10 cellular contexts compared by ENCODE assay signal in the genomic region with DNA sequence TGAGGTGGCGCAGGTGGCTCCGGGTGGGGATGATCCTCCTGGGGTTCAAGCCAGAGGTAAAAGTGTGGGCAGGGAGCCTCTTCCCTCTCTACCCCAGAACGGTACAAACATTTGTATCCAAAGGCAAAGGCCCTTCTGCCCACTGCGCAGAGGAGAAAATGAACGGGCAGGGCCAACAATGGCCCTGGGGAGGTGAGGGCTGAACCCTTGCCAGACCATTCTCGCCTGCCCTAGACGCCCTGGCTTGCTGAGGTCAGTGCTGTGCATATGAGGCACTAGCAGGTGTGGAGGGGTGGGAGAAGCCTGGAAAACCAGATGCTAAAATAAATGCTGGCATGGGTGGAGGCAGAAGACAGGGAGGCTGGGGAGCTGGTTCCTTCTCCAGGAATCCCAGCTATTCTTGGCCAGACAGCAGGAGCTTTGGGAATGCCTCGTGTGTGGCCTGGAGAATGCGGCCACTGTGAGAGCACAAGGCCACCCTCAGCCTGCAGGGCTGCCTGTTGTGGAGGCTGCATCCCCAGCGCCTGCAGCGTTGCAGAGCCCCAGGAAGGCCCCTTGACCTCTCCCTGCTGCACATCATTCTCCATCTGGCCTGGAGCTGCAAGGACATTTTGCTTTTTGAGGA. TPM values are rescaled to one million over a fixed set of nuclear protein-coding genes. Genes with fewer than 3 reads are reported as not detected.
DNase-seq lines count a peak whose midpoint lies in the region; ATAC-seq and TF ChIP-seq lines count a peak whose summit lies in the region.
"Had no signal": no experiment of that assay in that cellular context is flagged by ENCODE, and none has a peak within 500 bp of the region (broad histone marks: within the 10 kb centered on the region; RNA-seq: fewer than 3 reads in every experiment).

No MANE protein-coding gene starts in this region.

- TF ChIP-seq CTCF in Caco-2 (IDR thresholded peaks at IDR 0.05; ENCODE audit: insufficient read depth in 1 of 2, low read depth in 1 of 2, low read length in 1 of 2, severe bottlenecking in 1 of 2, unreplicated experiment in 1 of 2): no peak

- H3K36me3 ChIP-seq in Caco-2 (ENCODE audit: control insufficient read depth, insufficient read depth, low read length) (no peaks in the 10 kb centered on the region), KOPT-K1 (ENCODE audit: insufficient read depth, low read length) (no peaks in the 10 kb centered on the region)

- no peaks in the 10 kb centered on the region for H3K27me3 Mint-ChIP-seq in Caco-2 (ENCODE audit: insufficient read depth, unreplicated experiment)
- H3K27me3 Mint-ChIP-seq in natural killer cell treated with Interleukin-12 subunit alpha and Interleukin-12 subunit beta and Interleukin-15 and Interleukin-18, amount 100 ng/mL, for 72 hours: no peaks in the 10 kb centered on the region

- H3K27ac Mint-ChIP-seq in Caco-2 (ENCODE audit: unreplicated experiment): no peak overlapping the region
- no peak overlapping the region for H3K27ac Mint-ChIP-seq in natural killer cell treated with Interleukin-12 subunit alpha and Interleukin-12 subunit beta and Interleukin-15 and Interleukin-18, amount 100 ng/mL, for 72 hours

- DNase-seq in Caco-2 (no peak), caudate nucleus (lab: John Stamatoyannopoulos, UW) (no peak), iPS-NIHi7 (ENCODE audit: extremely low spot score) (no peak), NCI-H1105 (lab: John Stamatoyannopoulos, UW) (no peak), HEK293T (ENCODE audit: extremely low spot score) (no peak)
- no peak for DNase-seq in natural killer cell treated with Interleukin-12 subunit alpha and Interleukin-12 subunit beta and Interleukin-15 and Interleukin-18, amount 100 ng/mL, for 72 hours (ENCODE audit: low spot score)
- DNase-seq: NCI-H510A treated with DMSO at 0.1 percent for 48 hours had no signal

- no peaks in the 10 kb centered on the region for H3K36me3 Mint-ChIP-seq in Caco-2 (ENCODE audit: insufficient read depth, unreplicated experiment)
- no peaks in the 10 kb centered on the region for H3K36me3 Mint-ChIP-seq in natural killer cell treated with Interleukin-12 subunit alpha and Interleukin-12 subunit beta and Interleukin-15 and Interleukin-18, amount 100 ng/mL, for 72 hours

- peak overlapping the region; percentile 48 for H3K27ac ChIP-seq in KOPT-K1 (ENCODE audit: low read depth, low read length, poor library complexity, severe bottlenecking)
- peak overlapping the region; percentile 52 for H3K27ac ChIP-seq in caudate nucleus (ENCODE audit: low read depth, low read length)

- no peaks in the 10 kb centered on the region for H3K27me3 ChIP-seq in Caco-2 (replicated peaks; ENCODE audit: control insufficient read depth, insufficient read depth, low read length)

- ATAC-seq in natural killer cell treated with Interleukin-12 subunit alpha and Interleukin-12 subunit beta and Interleukin-15 and Interleukin-18, amount 100 ng/mL, for 72 hours: no peak
- ATAC-seq in GM19452 (IDR thresholded peaks at IDR 0.05; ENCODE audit: unreplicated experiment): no peak

- POLR2A ChIA-PET in Caco-2 (lab: Charles Lee): interaction anchor here (2.0 kb wide), 1 partner anchor 44 kb away, joined by 44 read pairs; the partner anchor contains the start of gene TAF15
- POLR2A ChIA-PET in HEK293T (lab: Yijun Ruan, JAX): interaction anchor here (1.0 to 6.2 kb wide), 5 partner anchors 14 to 45 kb away, joined by 3 to 104 read pairs (median 11); partner anchors contain the start of gene TAF15

- H3K4me3 ChIP-seq in Caco-2 (ENCODE audit: low read depth, low read length): peak overlapping the region; percentile 65

- H3K4me1 ChIP-seq in Caco-2: peaks cover 15% of the 10 kb centered on the region

- H3K9me3 ChIP-seq in Caco-2 (no peaks in the 10 kb centered on the region), KOPT-K1 (ENCODE audit: insufficient read depth, low read length, poor library complexity, severe bottlenecking) (no peaks in the 10 kb centered on the region)

- no TSS peak for BruUV-seq in Caco-2 (replicated peaks; lab: Mats Ljungman, UMichigan)

- intact Hi-C loops in Caco-2 (cut with micrococcal nuclease; ENCODE audit: unreplicated experiment): no loop called here

- peaks cover 9% of the 10 kb centered on the region for H3K4me1 Mint-ChIP-seq in Caco-2 (ENCODE audit: low read depth, unreplicated experiment)
- H3K4me1 Mint-ChIP-seq in natural killer cell treated with Interleukin-12 subunit alpha and Interleukin-12 subunit beta and Interleukin-15 and Interleukin-18, amount 100 ng/mL, for 72 hours (ENCODE audit: low read depth in 2 of 2): peaks cover 6% of the 10 kb centered on the region in 2 donors

- CTCF ChIA-PET in Caco-2 (lab: Charles Lee) (interaction anchor here (0.6 to 2.4 kb wide), 10 partner anchors 8 to 209 kb away, joined by 3 to 83 read pairs (median 9); partner anchors contain the start of genes MMP28, RASL10B and TAF15), HEK293T (lab: Yijun Ruan, JAX) (interaction anchor here (0.8 to 2.4 kb wide), 7 partner anchors 9 to 51 kb away, joined by 3 to 54 read pairs (median 13); partner anchors contain the start of genes MMP28 and TAF15)

- H3K4me3 Mint-ChIP-seq in Caco-2 (ENCODE audit: unreplicated experiment): peak overlapping the region; percentile 76
- H3K4me3 Mint-ChIP-seq in natural killer cell treated with Interleukin-12 subunit alpha and Interleukin-12 subunit beta and Interleukin-15 and Interleukin-18, amount 100 ng/mL, for 72 hours: peak overlapping the region; percentile 85

- H3K9me3 Mint-ChIP-seq in Caco-2 (ENCODE audit: unreplicated experiment): peaks cover 6% of the 10 kb centered on the region
- no peaks in the 10 kb centered on the region for H3K9me3 Mint-ChIP-seq in natural killer cell treated with Interleukin-12 subunit alpha and Interleukin-12 subunit beta and Interleukin-15 and Interleukin-18, amount 100 ng/mL, for 72 hours

TF ChIP-seq in HEK293T, 16 proteins besides CTCF, POLR2A, EP300 and RAD21:
- no peak for TF ChIP-seq FOXA1 (IDR thresholded peaks at IDR 0.05)
- no peak for TF ChIP-seq SP1 (IDR thresholded peaks at IDR 0.05)
- TF ChIP-seq ARNT (IDR thresholded peaks at IDR 0.05): no peak
- TF ChIP-seq FOXK2 (IDR thresholded peaks at IDR 0.05): no peak
- TF ChIP-seq HDGF (IDR thresholded peaks at IDR 0.05; ENCODE audit: borderline replicate concordance): no peak
- no peak for TF ChIP-seq TARDBP (IDR thresholded peaks at IDR 0.05)
- no peak for TF ChIP-seq ZNF384 (IDR thresholded peaks at IDR 0.05)
- TF ChIP-seq BHLHE40 (IDR thresholded peaks at IDR 0.05; ENCODE audit: borderline replicate concordance): no peak
- TF ChIP-seq FOXM1 (IDR thresholded peaks at IDR 0.05; ENCODE audit: borderline replicate concordance): no peak
- TF ChIP-seq NFRKB (IDR thresholded peaks at IDR 0.05): no peak
- TF ChIP-seq L3MBTL2 (conservative IDR thresholded peaks at IDR 0.05): no peak
- TF ChIP-seq ELF4 (IDR thresholded peaks at IDR 0.05): no peak
- TF ChIP-seq LEF1 (IDR thresholded peaks at IDR 0.05; ENCODE audit: borderline replicate concordance): no peak

RNA-seq across cellular contexts. Expression of gene C17orf50, which starts 4.5 kb away (rescaled TPM):
- not detected in 2 replicates for total RNA-seq in Caco-2 (2022)
- not detected for total RNA-seq in natural killer cell treated with Interleukin-12 subunit alpha and Interleukin-12 subunit beta and Interleukin-15 and Interleukin-18, amount 100 ng/mL, for 72 hours
- total RNA-seq: left colon had no signal

RNA-seq across cellular contexts. Expression of gene GAS2L2, which starts 12.2 kb away (rescaled TPM):
- not detected in 2 replicates for total RNA-seq in Caco-2 (2022)
- total RNA-seq in natural killer cell treated with Interleukin-12 subunit alpha and Interleukin-12 subunit beta and Interleukin-15 and Interleukin-18, amount 100 ng/mL, for 72 hours: not detected

RNA-seq across cellular contexts. Expression of gene MMP28, which starts 30.2 kb away (rescaled TPM):
- not detected in 2 replicates for total RNA-seq in Caco-2 (2022)
- not detected for total RNA-seq in natural killer cell treated with Interleukin-12 subunit alpha and Interleukin-12 subunit beta and Interleukin-15 and Interleukin-18, amount 100 ng/mL, for 72 hours

RNA-seq across cellular contexts. Expression of gene RASL10B, which starts 33.8 kb away (rescaled TPM):
- 11.4 and 13.3 TPM in 2 replicates for total RNA-seq in Caco-2 (2022)
- under 1 TPM in 1 of 2 donors, not detected in 1; 0.14 TPM for total RNA-seq in natural killer cell treated with Interleukin-12 subunit alpha and Interleukin-12 subunit beta and Interleukin-15 and Interleukin-18, amount 100 ng/mL, for 72 hours

RNA-seq across cellular contexts. Expression of gene TAF15, which starts 44.1 kb away (rescaled TPM):
- 335 and 350 TPM in 2 replicates for total RNA-seq in Caco-2 (2022)
- 100 to 1,000 TPM; 235 to 249 TPM for total RNA-seq in natural killer cell treated with Interleukin-12 subunit alpha and Interleukin-12 subunit beta and Interleukin-15 and Interleukin-18, amount 100 ng/mL, for 72 hours
